In the genomic region with DNA sequence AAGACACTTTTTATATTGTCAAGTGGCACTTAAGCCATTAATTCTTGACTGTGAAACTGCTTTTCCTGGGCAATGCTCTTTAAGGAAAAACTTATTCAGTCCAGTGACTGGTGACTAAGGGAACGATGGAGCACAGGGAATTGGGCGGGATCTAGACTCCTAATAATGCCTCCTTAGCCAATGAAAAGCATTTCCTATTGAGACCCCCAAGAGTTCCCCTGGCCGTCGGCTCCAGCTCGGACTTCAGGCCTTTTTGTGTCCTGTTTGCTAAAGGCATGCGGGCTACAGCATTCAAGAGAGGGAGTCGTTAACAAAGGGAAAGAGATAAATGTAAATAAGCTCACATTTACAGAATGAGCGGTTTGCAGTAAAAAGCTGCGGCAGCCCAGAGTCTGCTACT, we compare ENCODE assay signal across 13 cellular contexts. TPM values are rescaled to one million over a fixed set of nuclear protein-coding genes. Genes with fewer than 3 reads are reported as not detected.
DNase-seq lines count a peak whose midpoint lies in the region; ATAC-seq and TF ChIP-seq lines count a peak whose summit lies in the region.
"Had no signal": no experiment of that assay in that cellular context is flagged by ENCODE, and none has a peak within 500 bp of the region (broad histone marks: within the 10 kb centered on the region; RNA-seq: fewer than 3 reads in every experiment).

Gene LPAR4, plus strand, starts transcription at position 250 of the 400 bp plus-strand sequence. CDS start 7,150 bp downstream, outside the sequence.

- peak within 1 kb of the TSS; percentile 74 for H2AFZ ChIP-seq in neuronal stem cell (ENCODE audit: low read length)

- peak within 1 kb of the TSS; percentile 33 for H3K4me2 ChIP-seq in neuronal stem cell (ENCODE audit: insufficient read depth, low read length, poor library complexity, severe bottlenecking)

- intact Hi-C loops in right cardiac atrium (cut with DNase I) = no loop called here

- no peak within 1 kb of the TSS for H3K4ac ChIP-seq in neuronal stem cell (ENCODE audit: low read length)

- H3K18ac ChIP-seq in neuronal stem cell (ENCODE audit: low read length) = no peak within 1 kb of the TSS

- H4K91ac ChIP-seq in neuronal stem cell (ENCODE audit: low read depth, low read length, poor library complexity) = no peak within 1 kb of the TSS

- no peak within 1 kb of the TSS for H2BK12ac ChIP-seq in neuronal stem cell (ENCODE audit: low read length)

- no peaks in the 10 kb centered on the region for H3K27me3 ChIP-seq in right cardiac atrium (ENCODE audit: control insufficient read depth, insufficient read depth)
- H3K27me3 ChIP-seq in neuronal stem cell (ENCODE audit: control insufficient read depth in 3 of 3, insufficient read depth in 3 of 3, low read depth in 1 of 3, low read length in 3 of 3) = no peaks in the 10 kb centered on the region

- H3K4me3 ChIP-seq in AG10803 (ENCODE audit: low read length) = peak within 1 kb of the TSS; percentile 49
- peak within 1 kb of the TSS; percentile 38 for H3K4me3 ChIP-seq in WI38 (ENCODE audit: low read depth, low read length)
- peak within 1 kb of the TSS; percentile 56 for H3K4me3 ChIP-seq in right cardiac atrium (ENCODE audit: low read length)
- peak within 1 kb of the TSS; percentile 45 to 73 for H3K4me3 ChIP-seq in neuronal stem cell (ENCODE audit: low read length in 2 of 2)
- H3K4me3 ChIP-seq: right lobe of liver had no signal

- no peak within 1 kb of the TSS for H2BK15ac ChIP-seq in neuronal stem cell (ENCODE audit: low read length)

- no peaks in the 10 kb centered on the region for H3K36me3 ChIP-seq in neuronal stem cell (replicated peaks in 1 of 2; ENCODE audit: control insufficient read depth in 2 of 2, insufficient read depth in 2 of 2, low read length in 2 of 2)
- H3K36me3 ChIP-seq: right lobe of liver had no signal

- H3K9me3 ChIP-seq in right cardiac atrium (ENCODE audit: control insufficient read depth, low read length) (no peaks in the 10 kb centered on the region), neuronal stem cell (replicated peaks in 1 of 2; ENCODE audit: control insufficient read depth in 2 of 2, insufficient read depth in 1 of 2, low read depth in 1 of 2, low read length in 2 of 2) (no peaks in the 10 kb centered on the region)
- H3K9me3 ChIP-seq: right lobe of liver had no signal

- H2BK120ac ChIP-seq in neuronal stem cell (ENCODE audit: low read depth, low read length) = no peak within 1 kb of the TSS

- WGBS in right cardiac atrium = 9% methylated on average over 9 of the region's 9 CpGs
- no CpG with 5 or more reads among the region's 9 CpGs for WGBS in neuronal stem cell (ENCODE audit: extremely low coverage in 2 of 2, insufficient read length in 2 of 2, insufficient replicate concordance in 1 of 2), 2 donors

- H2BK5ac ChIP-seq in neuronal stem cell (ENCODE audit: low read length) = no peak within 1 kb of the TSS

- no peak within 1 kb of the TSS for H3K27ac ChIP-seq in right cardiac atrium (ENCODE audit: low read length)
- H3K27ac ChIP-seq in neuronal stem cell (replicated peaks; ENCODE audit: low read length) = peak within 1 kb of the TSS; percentile 92
- H3K27ac ChIP-seq: epithelial cell of prostate, right lobe of liver had no signal

- TF ChIP-seq CTCF in AG10803 (conservative IDR thresholded peaks at IDR 0.05; ENCODE audit: low read length) (no peak), WI38 (IDR thresholded peaks at IDR 0.05; ENCODE audit: low read depth, low read length) (no peak)

- H3K4me1 ChIP-seq in right cardiac atrium (ENCODE audit: control insufficient read depth, insufficient read depth, low read length) (no peaks in the 10 kb centered on the region), neuronal stem cell (ENCODE audit: control insufficient read depth in 2 of 2, insufficient read depth in 1 of 2, low read depth in 1 of 2, low read length in 2 of 2) (peaks cover 2 to 8% of the 10 kb centered on the region in 2 donors)
- H3K4me1 ChIP-seq: right lobe of liver had no signal

- no peaks in the 10 kb centered on the region for H3K79me1 ChIP-seq in neuronal stem cell (ENCODE audit: low read depth, low read length)

- H3K23ac ChIP-seq in neuronal stem cell (ENCODE audit: low read depth, low read length, poor library complexity) = no peak within 1 kb of the TSS

- no peak within 1 kb of the TSS for H4K8ac ChIP-seq in neuronal stem cell (ENCODE audit: low read depth, low read length)

- H2AK5ac ChIP-seq in neuronal stem cell (ENCODE audit: low read depth, low read length) = no peak within 1 kb of the TSS

- no peak for DNase-seq in AG10803 (ENCODE audit: low read depth)
- DNase-seq in right cardiac atrium = peak in 2 of 3 donors; percentile 12 to 21
- peak; percentile 69 for DNase-seq in neuronal stem cell (ENCODE audit: low spot score)
- no peak for DNase-seq in T-helper 9 cell
- no peak for DNase-seq in SW480 (ENCODE audit: low spot score)
- DNase-seq: CD4-positive, alpha-beta T cell; right lobe of liver; stimulated activated naive CD4-positive, alpha-beta T cell had no signal

- ATAC-seq in right cardiac atrium (peak; percentile 49 to 60), HG03025 (IDR thresholded peaks at IDR 0.05; ENCODE audit: low FRiP score, unreplicated experiment) (no peak), GM18861 (IDR thresholded peaks at IDR 0.05; ENCODE audit: unreplicated experiment) (no peak)
- ATAC-seq: right lobe of liver had no signal

- no peak within 1 kb of the TSS for H3K9ac ChIP-seq in neuronal stem cell (ENCODE audit: low read depth, low read length, poor library complexity)

- no peak within 1 kb of the TSS for H3K14ac ChIP-seq in neuronal stem cell (ENCODE audit: low read length)

RNA-seq across cellular contexts. Expression of gene LPAR4, which starts in this region (rescaled TPM):
- under 1 TPM; 0.17 to 0.72 (median 0.42) TPM for total RNA-seq in right cardiac atrium
- 0.14 TPM for polyA plus RNA-seq in right cardiac atrium
- polyA plus RNA-seq in neuronal stem cell (2013, experiment 1 of 2) = 70.8 TPM
- polyA plus RNA-seq in neuronal stem cell (2013, experiment 2 of 2) = 74.2 TPM
- total RNA-seq: CD4-positive, alpha-beta T cell; right lobe of liver; T-helper 2 cell treated with Interferon-gamma antibody and Interleukin-4, amounts not matched to agents 100 ng/mL and 5 ng/mL, for 36 hours had no signal

Comparison
In these comparisons a context has a peak if more than half of its experiments do, and no peak if none do; other contexts are left out.
1. Peak in DNase-seq, ATAC-seq and H3K4me3 ChIP-seq in right cardiac atrium; RNA of the gene not detected or under 1 TPM.